8 cellular contexts compared by ENCODE assay signal in genomic region chr6:131182991-131183425, GRCh38.
DNase-seq lines count a peak whose midpoint lies in the region; ATAC-seq and TF ChIP-seq lines count a peak whose summit lies in the region.

No MANE protein-coding gene starts in this region.

- no peak overlapping the region for H3K4me3 ChIP-seq in epithelial cell of esophagus (ENCODE audit: low read length)

- DNase-seq in activated CD4-positive, alpha-beta T cell treated with anti-CD3 and anti-CD28 coated beads for 4 hours, result peak; percentile 2 to 12
- no peak for DNase-seq in activated CD4-positive, alpha-beta T cell treated with anti-CD3 and anti-CD28 coated beads for 1 hour
- DNase-seq in T-helper 2 cell treated with Interferon-gamma antibody and Interleukin-4, amounts not matched to agents 5 μg/mL and 100 μg/mL, for 36 hours (ENCODE audit: low spot score), result no peak
- peak; percentile 35 for DNase-seq in epithelial cell of esophagus (ENCODE audit: low read depth)
- peak; percentile 75 for DNase-seq in pons (ENCODE audit: low spot score)
- DNase-seq in NCI-H187 treated with DMSO at 0.1 percent for 48 hours (lab: John Stamatoyannopoulos, UW), result no peak

- H3K36me3 Mint-ChIP-seq in T-helper 2 cell treated with Interferon-gamma antibody and Interleukin-4, amounts not matched to agents 5 μg/mL and 100 μg/mL, for 36 hours (ENCODE audit: low read depth), result no peaks in the 10 kb centered on the region

- H3K27ac Mint-ChIP-seq in T-helper 2 cell treated with Interferon-gamma antibody and Interleukin-4, amounts not matched to agents 5 μg/mL and 100 μg/mL, for 36 hours, result peak overlapping the region; percentile 95

- H3K4me3 Mint-ChIP-seq in T-helper 2 cell treated with Interferon-gamma antibody and Interleukin-4, amounts not matched to agents 5 μg/mL and 100 μg/mL, for 36 hours, result peak overlapping the region; percentile 49

- no peaks in the 10 kb centered on the region for H3K9me3 Mint-ChIP-seq in T-helper 2 cell treated with Interferon-gamma antibody and Interleukin-4, amounts not matched to agents 5 μg/mL and 100 μg/mL, for 36 hours

- ATAC-seq in HG03196 (IDR thresholded peaks at IDR 0.05; ENCODE audit: unreplicated experiment) (peak; percentile 49), HG02588 (IDR thresholded peaks at IDR 0.05; ENCODE audit: unreplicated experiment) (no peak)

- peak; percentile 50 for TF ChIP-seq CTCF in epithelial cell of esophagus (IDR thresholded peaks at IDR 0.05; ENCODE audit: insufficient read depth, low read depth, low read length, missing control alignments)

- no peaks in the 10 kb centered on the region for H3K27me3 Mint-ChIP-seq in T-helper 2 cell treated with Interferon-gamma antibody and Interleukin-4, amounts not matched to agents 5 μg/mL and 100 μg/mL, for 36 hours (ENCODE audit: low read depth)

- H3K4me1 Mint-ChIP-seq in T-helper 2 cell treated with Interferon-gamma antibody and Interleukin-4, amounts not matched to agents 5 μg/mL and 100 μg/mL, for 36 hours (ENCODE audit: low read depth), result peaks cover 6% of the 10 kb centered on the region

Comparison
In these comparisons a context has a peak if more than half of its experiments do, and no peak if none do; other contexts are left out.
1. DNase-seq: peak in activated CD4-positive, alpha-beta T cell treated with anti-CD3 and anti-CD28 coated beads for 4 hours (2 of 2), epithelial cell of esophagus (single experiment) and pons (single experiment); none in activated CD4-positive, alpha-beta T cell treated with anti-CD3 and anti-CD28 coated beads for 1 hour (single experiment), T-helper 2 cell treated with Interferon-gamma antibody and Interleukin-4, amounts not matched to agents 5 μg/mL and 100 μg/mL, for 36 hours (single experiment) and NCI-H187 treated with DMSO at 0.1 percent for 48 hours (single experiment).